ENCODE assay signal across 8 cellular contexts in the genomic region with DNA sequence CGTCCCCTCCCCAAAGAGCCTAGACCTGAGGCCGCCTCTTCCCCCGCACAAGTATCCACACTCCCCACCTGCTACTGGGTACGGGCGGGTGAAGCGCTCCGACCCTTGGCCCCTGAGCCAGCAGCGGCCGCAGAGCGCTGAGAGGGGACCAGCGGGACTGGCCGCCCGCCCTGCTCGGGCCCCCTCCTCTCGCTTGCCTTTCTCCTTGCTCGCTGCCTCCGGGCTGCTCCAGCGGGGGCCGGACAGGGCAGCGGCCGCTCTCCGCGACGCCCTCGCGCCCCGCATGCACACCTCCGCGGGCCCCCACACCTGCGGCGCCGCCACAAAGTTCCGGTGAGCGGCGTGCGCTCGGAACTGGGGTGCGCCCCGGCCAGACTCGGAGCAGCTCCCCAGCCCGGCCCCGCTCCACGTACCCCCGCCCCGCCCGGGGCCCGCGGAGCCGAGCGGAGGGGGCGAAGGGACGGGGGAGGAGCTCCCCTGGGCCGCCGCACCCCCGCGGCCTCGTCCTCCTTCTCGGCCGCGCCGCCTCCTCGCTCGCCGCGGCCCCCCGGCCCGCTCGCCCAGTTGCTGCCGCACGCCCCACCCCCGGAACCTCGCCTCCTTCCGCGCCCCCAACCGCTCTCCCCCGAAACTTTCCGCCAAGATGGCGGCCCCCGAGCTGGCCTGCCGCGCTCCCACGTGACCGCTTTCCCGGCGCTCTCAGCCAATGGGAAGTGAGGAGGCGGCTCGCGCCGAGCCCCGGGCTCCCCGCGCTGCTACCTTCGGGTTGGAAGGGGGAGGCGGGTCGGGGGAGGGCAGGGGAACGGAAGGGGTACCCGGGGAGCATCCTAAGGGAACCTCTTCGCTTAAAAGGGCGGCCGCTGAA. TPM values are rescaled to one million over a fixed set of nuclear protein-coding genes. Genes with fewer than 3 reads are reported as not detected.
DNase-seq lines count a peak whose midpoint lies in the region; ATAC-seq, FAIRE-seq and TF ChIP-seq lines count a peak whose summit lies in the region.

No MANE protein-coding gene starts in this region.

- H3K27ac Mint-ChIP-seq in GM23338 (peak overlapping the region; percentile 83), nephron (peak overlapping the region; percentile 85 to 97 (median 95))

- H2AFZ ChIP-seq in DND-41 (ENCODE audit: low read depth, low read length) (peak overlapping the region; percentile 99), GM23338 (peak overlapping the region; percentile 92), Karpas-422 (ENCODE audit: low read length) (peak overlapping the region; percentile 99)

- H3K27me3 Mint-ChIP-seq in GM23338 (ENCODE audit: insufficient read depth, low read depth, poor library complexity) (peaks cover 8% of the 10 kb centered on the region), nephron (ENCODE audit: low read depth) (no peaks in the 10 kb centered on the region)

- peak; percentile 84 for ATAC-seq in DND-41 (ENCODE audit: insufficient read depth, low read depth)
- ATAC-seq in GM23338: peak; percentile 75
- peak; percentile 84 for ATAC-seq in stimulated activated naive CD8-positive, alpha-beta T cell treated with anti-CD3 and anti-CD28 coated beads, Interleukin-15, Interleukin-2, amounts not matched to agents 100 U/mL and 50 U/mL, for 24 hours

- H3K4me2 ChIP-seq in DND-41 (ENCODE audit: insufficient read depth, low read length) (peak overlapping the region; percentile 97), GM23338 (peak overlapping the region; percentile 99), Karpas-422 (ENCODE audit: low read depth, low read length, poor library complexity, severe bottlenecking) (peak overlapping the region; percentile 87)

- TF ChIP-seq CTCF in DND-41 (IDR thresholded peaks at IDR 0.05; ENCODE audit: borderline replicate concordance, extremely low read depth, low read length, poor library complexity, severe bottlenecking) (no peak), GM23338 (conservative IDR thresholded peaks at IDR 0.05; ENCODE audit: low read depth in 2 of 2) (no peak), fibroblast of pulmonary artery (IDR thresholded peaks at IDR 0.05; ENCODE audit: low read length, missing control alignments) (no peak), nephron (IDR thresholded peaks at IDR 0.05; ENCODE audit: unreplicated experiment in 3 of 3) (no peak)

- peak overlapping the region; percentile 94 for H3K27ac ChIP-seq in DND-41 (ENCODE audit: low read length)
- H3K27ac ChIP-seq in GM23338 (ENCODE audit: low read depth): peak overlapping the region; percentile 92
- peak overlapping the region; percentile 63 for H3K27ac ChIP-seq in Karpas-422 (ENCODE audit: low read length)

- DNase-seq in DND-41 (peak; percentile 94), GM23338 (ENCODE audit: low spot score) (peak; percentile 95), Karpas-422 (peak; percentile 98), RCC 7860 (ENCODE audit: low spot score) (peak; percentile 69), fibroblast of pulmonary artery (ENCODE audit: low read depth) (peak; percentile 84)
- DNase-seq in activated T-helper 9 cell treated with anti-CD3 and anti-CD28 coated beads, Interleukin-2, amount 50 U/mL, for 16 hours (ENCODE audit: low read depth): peak; percentile 85
- peak; percentile 91 for DNase-seq in stimulated activated naive CD8-positive, alpha-beta T cell treated with anti-CD3 and anti-CD28 coated beads, Interleukin-15, Interleukin-2, amounts not matched to agents 100 U/mL and 50 U/mL, for 24 hours

- H3K4me3 Mint-ChIP-seq in GM23338: peak overlapping the region; percentile 96
- peak overlapping the region; percentile 93 to 98 (median 96) for H3K4me3 Mint-ChIP-seq in nephron

- peaks cover 47% of the 10 kb centered on the region for H3K4me1 ChIP-seq in DND-41 (ENCODE audit: insufficient read depth, low read length)
- H3K4me1 ChIP-seq in GM23338 (ENCODE audit: insufficient read depth): peaks cover 14% of the 10 kb centered on the region
- peaks cover 45% of the 10 kb centered on the region for H3K4me1 ChIP-seq in Karpas-422 (ENCODE audit: low read length)

- peaks cover 45% of the 10 kb centered on the region for H3K79me2 ChIP-seq in DND-41 (ENCODE audit: insufficient read depth, low read length)
- peaks cover 46% of the 10 kb centered on the region for H3K79me2 ChIP-seq in GM23338 (replicated peaks; ENCODE audit: insufficient read depth)
- H3K79me2 ChIP-seq in Karpas-422 (ENCODE audit: low read length): peaks cover 52% of the 10 kb centered on the region

- H3K36me3 ChIP-seq in DND-41 (ENCODE audit: insufficient read depth, low read length) (peaks cover 29% of the 10 kb centered on the region), GM23338 (ENCODE audit: insufficient read depth) (peaks cover 16% of the 10 kb centered on the region; the same call in 1 of the 2 replicates), Karpas-422 (ENCODE audit: insufficient read depth, low read length) (peaks cover 32% of the 10 kb centered on the region; the same call in 1 of the 2 replicates)

- H3K9ac ChIP-seq in DND-41 (ENCODE audit: low read depth, low read length): peak overlapping the region; percentile 89
- peak overlapping the region; percentile 87 for H3K9ac ChIP-seq in Karpas-422 (ENCODE audit: low read length)

- H3K27me3 ChIP-seq in DND-41 (ENCODE audit: insufficient read depth, low read length, poor library complexity) (peaks cover 21% of the 10 kb centered on the region), GM23338 (ENCODE audit: insufficient read depth) (0 out of 2 replicates have a peak, but pooled peaks cover 8% of the 10 kb centered on the region), Karpas-422 (ENCODE audit: low read length) (no peaks in the 10 kb centered on the region)

- H3K9me3 ChIP-seq in DND-41 (ENCODE audit: insufficient read depth, low read length, severe bottlenecking) (no peaks in the 10 kb centered on the region), Karpas-422 (ENCODE audit: low read length) (no peaks in the 10 kb centered on the region)

- no peak for FAIRE-seq in RCC 7860 (lab: Jason Lieb, UNC)

- no peaks in the 10 kb centered on the region; the same call in 1 of the 2 replicates for H3F3A ChIP-seq in GM23338 (replicated peaks; ENCODE audit: low read depth)

- H3K36me3 Mint-ChIP-seq in GM23338 (ENCODE audit: low read depth) (peaks cover 18% of the 10 kb centered on the region; the same call in 2 of the 3 replicates), nephron (ENCODE audit: low read depth) (peaks cover 8% of the 10 kb centered on the region)

- H3K4me3 ChIP-seq in DND-41 (ENCODE audit: low read depth in 1 of 2, low read length in 2 of 2): peak overlapping the region; percentile 93 to 96
- peak overlapping the region; percentile 94 for H3K4me3 ChIP-seq in GM23338
- H3K4me3 ChIP-seq in Karpas-422 (ENCODE audit: low read length): peak overlapping the region; percentile 73
- H3K4me3 ChIP-seq in fibroblast of pulmonary artery (replicated peaks; ENCODE audit: low read depth, low read length): peak overlapping the region; percentile 92

- peaks cover 13% of the 10 kb centered on the region for H3K4me1 Mint-ChIP-seq in GM23338
- peaks cover 24% of the 10 kb centered on the region for H3K4me1 Mint-ChIP-seq in nephron

- H3K9me3 Mint-ChIP-seq in GM23338: no peaks in the 10 kb centered on the region
- H3K9me3 Mint-ChIP-seq in nephron: no peaks in the 10 kb centered on the region

- H3K9me2 ChIP-seq in GM23338 (ENCODE audit: insufficient read depth) (no peaks in the 10 kb centered on the region), Karpas-422 (replicated peaks; ENCODE audit: insufficient read depth, low read length) (no peaks in the 10 kb centered on the region)

- H4K20me1 ChIP-seq in DND-41 (ENCODE audit: insufficient read depth, low read length) (no peaks in the 10 kb centered on the region), GM23338 (replicated peaks; ENCODE audit: insufficient read depth) (peaks cover 13% of the 10 kb centered on the region; the same call in 1 of the 2 replicates), Karpas-422 (ENCODE audit: insufficient read depth, low read depth, low read length) (peaks cover 8% of the 10 kb centered on the region; the same call in 1 of the 2 replicates)

TF ChIP-seq in GM23338, 12 proteins besides CTCF, POLR2A, EP300 and RAD21:
- TF ChIP-seq, protein P1, sequence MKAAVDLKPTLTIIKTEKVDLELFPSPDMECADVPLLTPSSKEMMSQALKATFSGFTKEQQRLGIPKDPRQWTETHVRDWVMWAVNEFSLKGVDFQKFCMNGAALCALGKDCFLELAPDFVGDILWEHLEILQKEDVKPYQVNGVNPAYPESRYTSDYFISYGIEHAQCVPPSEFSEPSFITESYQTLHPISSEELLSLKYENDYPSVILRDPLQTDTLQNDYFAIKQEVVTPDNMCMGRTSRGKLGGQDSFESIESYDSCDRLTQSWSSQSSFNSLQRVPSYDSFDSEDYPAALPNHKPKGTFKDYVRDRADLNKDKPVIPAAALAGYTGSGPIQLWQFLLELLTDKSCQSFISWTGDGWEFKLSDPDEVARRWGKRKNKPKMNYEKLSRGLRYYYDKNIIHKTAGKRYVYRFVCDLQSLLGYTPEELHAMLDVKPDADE (IDR thresholded peaks at IDR 0.05): peak; percentile 51; the same call in 1 of the 2 replicates
- no peak for TF ChIP-seq NANOG (IDR thresholded peaks at IDR 0.05; ENCODE audit: borderline replicate concordance)

RNA-seq across cellular contexts. Expression of a gene that starts 0.7 kb away (rescaled TPM):
- 91.7 and 98.0 TPM in 2 replicates for total RNA-seq in GM23338 (2014; rRNA removed; shearing (Covaris generic))
- polyA plus RNA-seq in GM23338 (2016; fragmentation: Nextera tagmentation; extraction: Ambion mirVana): 21.6 and 27.6 TPM in 2 replicates
- total RNA-seq in Karpas-422 (2014; rRNA removed; shearing (Covaris generic); ENCODE audit: low replicate concordance): 86.5 and 92.6 TPM in 2 replicates

Comparison
In these comparisons a context has a peak if more than half of its experiments do, and no peak if none do; other contexts are left out.
1. Peak in every context shown above with its lines: DNase-seq, ATAC-seq, H3K4me3 ChIP-seq and H3K27ac ChIP-seq.